In genomic region chr9:110099236-110099741, GRCh38 we compare ENCODE assay signal across 1 cellular context.
TF ChIP-seq lines count a peak whose summit lies in the region.

No MANE protein-coding gene starts in this region.

TF ChIP-seq in SK-N-SH, 30 proteins besides CTCF, POLR2A, EP300 and RAD21 (continued from another document):
- TF ChIP-seq IRF3 (IDR thresholded peaks at IDR 0.05; ENCODE audit: low read depth, low read length) (no peak), ZBTB33 (IDR thresholded peaks at IDR 0.05; ENCODE audit: borderline replicate concordance, low read depth) (no peak), NRF1 (IDR thresholded peaks at IDR 0.05; ENCODE audit: low read depth, low read length) (no peak), CHD2 (IDR thresholded peaks at IDR 0.05; ENCODE audit: low read length, partially characterized antibody) (no peak), REST (IDR thresholded peaks at IDR 0.05; ENCODE audit: low read depth, low read length) (no peak), JUND (IDR thresholded peaks at IDR 0.05) (no peak), SMC3 (IDR thresholded peaks at IDR 0.05; ENCODE audit: low read depth, low read length) (no peak), POLR2AphosphoS5 (IDR thresholded peaks at IDR 0.05; ENCODE audit: low read depth, low read length) (no peak), EZH2phosphoT487 (IDR thresholded peaks at IDR 0.05; ENCODE audit: borderline replicate concordance, low read depth) (no peak), NFIC (IDR thresholded peaks at IDR 0.05; ENCODE audit: borderline replicate concordance) (no peak), RXRA (IDR thresholded peaks at IDR 0.05; ENCODE audit: borderline replicate concordance, low read depth) (no peak), TAF1 (IDR thresholded peaks at IDR 0.05; ENCODE audit: borderline replicate concordance, low read depth, low read length) (no peak), YY1 (IDR thresholded peaks at IDR 0.05; ENCODE audit: low read depth) (peak; percentile 41; the same call in 1 of the 2 replicates), RFX5 (IDR thresholded peaks at IDR 0.05; ENCODE audit: low read length) (peak; percentile 75), ELF1 (IDR thresholded peaks at IDR 0.05) (no peak), TCF12 (IDR thresholded peaks at IDR 0.05) (peak; percentile 59), MAX (IDR thresholded peaks at IDR 0.05; ENCODE audit: low read depth) (peak; percentile 70), MXI1 (IDR thresholded peaks at IDR 0.05; ENCODE audit: low read depth, low read length) (0 out of 2 replicates have a peak, but pooled peaks have one; percentile 42), USF1 (IDR thresholded peaks at IDR 0.05; ENCODE audit: borderline replicate concordance, low read depth) (no peak)
